In genomic region chr11:73306977-73307322, GRCh38 we compare ENCODE assay signal across 8 cellular contexts. TPM values are rescaled to one million over a fixed set of nuclear protein-coding genes. Genes with fewer than 3 reads are reported as not detected.
A peak's percentile ranks its signal among the peaks of the same experiment; 100 is the strongest.
DNase-seq lines count a peak whose midpoint lies in the region; ATAC-seq and TF ChIP-seq lines count a peak whose summit lies in the region.

No MANE protein-coding gene starts in this region.

- no peaks in the 10 kb centered on the region for H3K36me3 Mint-ChIP-seq in activated CD4-positive, alpha-beta T cell treated with anti-CD3 and anti-CD28 coated beads for 36 hours (ENCODE audit: low read depth)
- H3K36me3 Mint-ChIP-seq in activated naive CD8-positive, alpha-beta T cell treated with anti-CD3 and anti-CD28 coated beads for 36 hours: no peaks in the 10 kb centered on the region
- no peaks in the 10 kb centered on the region for H3K36me3 Mint-ChIP-seq in immature natural killer cell

- no peaks in the 10 kb centered on the region for H3K36me3 ChIP-seq in suprapubic skin

- peaks cover 5% of the 10 kb centered on the region for H3K4me1 Mint-ChIP-seq in activated CD4-positive, alpha-beta T cell treated with anti-CD3 and anti-CD28 coated beads for 36 hours
- H3K4me1 Mint-ChIP-seq in activated naive CD8-positive, alpha-beta T cell treated with anti-CD3 and anti-CD28 coated beads for 36 hours: peaks cover 10% of the 10 kb centered on the region
- H3K4me1 Mint-ChIP-seq in immature natural killer cell: peaks cover 11 to 12% of the 10 kb centered on the region in 2 donors

- no peaks in the 10 kb centered on the region for H3K9me3 ChIP-seq in suprapubic skin

- TF ChIP-seq POLR2A in suprapubic skin (IDR thresholded peaks at IDR 0.05): no peak
- no peak for TF ChIP-seq POLR2A in GM18505 (IDR thresholded peaks at IDR 0.05; ENCODE audit: borderline replicate concordance, extremely low read depth, insufficient read depth, insufficient read length)

- POLR2A ChIA-PET in activated CD4-positive, alpha-beta T cell treated with anti-CD3 and anti-CD28 coated beads for 36 hours (lab: Charles Lee): interaction anchor here (0.6 kb wide), 1 partner anchor 182 kb away, joined by 3 read pairs; no protein-coding TSS in a partner anchor

- no peak overlapping the region for H3K27ac Mint-ChIP-seq in activated CD4-positive, alpha-beta T cell treated with anti-CD3 and anti-CD28 coated beads for 36 hours
- no peak overlapping the region for H3K27ac Mint-ChIP-seq in activated naive CD8-positive, alpha-beta T cell treated with anti-CD3 and anti-CD28 coated beads for 36 hours
- H3K27ac Mint-ChIP-seq in immature natural killer cell: peak overlapping the region in 3 of 6 donors; percentile 69 to 83 (median 73)

- 14% methylated on average over 18 of the region's 18 CpGs for WGBS in suprapubic skin

- no peak for TF ChIP-seq CTCF in suprapubic skin (IDR thresholded peaks at IDR 0.05)

- intact Hi-C loops in activated CD4-positive, alpha-beta T cell treated with anti-CD3 and anti-CD28 coated beads for 36 hours (cut with DNase I, micrococcal nuclease): loop anchor here (1.0 kb wide), 5 partner anchors 28 to 569 kb away; partner anchors contain the start of genes COA4 (in 1 of the 2), PAAF1 (in 1 of the 2) and RELT (in 1 of the 2)

- H3K4me1 ChIP-seq in suprapubic skin: peaks cover 29% of the 10 kb centered on the region

- DNase-seq in activated CD4-positive, alpha-beta T cell treated with anti-CD3 and anti-CD28 coated beads for 36 hours: no peak
- no peak for DNase-seq in activated CD4-positive, alpha-beta T cell treated with anti-CD3 and anti-CD28 coated beads for 1 hour
- no peak for DNase-seq in activated naive CD8-positive, alpha-beta T cell treated with anti-CD3 and anti-CD28 coated beads for 36 hours
- DNase-seq in immature natural killer cell: no peak
- no peak for DNase-seq in suprapubic skin (ENCODE audit: low spot score in 2 of 2)

- no peak for TF ChIP-seq EP300 in suprapubic skin (IDR thresholded peaks at IDR 0.05)

- peaks cover 20% of the 10 kb centered on the region for H3K27me3 Mint-ChIP-seq in activated CD4-positive, alpha-beta T cell treated with anti-CD3 and anti-CD28 coated beads for 36 hours
- peaks cover 44% of the 10 kb centered on the region for H3K27me3 Mint-ChIP-seq in activated naive CD8-positive, alpha-beta T cell treated with anti-CD3 and anti-CD28 coated beads for 36 hours
- H3K27me3 Mint-ChIP-seq in immature natural killer cell (ENCODE audit: low read depth in 3 of 3): peaks cover 5 to 21% (median 18%) of the 10 kb centered on the region in 3 donors

- CTCF ChIA-PET in activated CD4-positive, alpha-beta T cell treated with anti-CD3 and anti-CD28 coated beads for 36 hours (lab: Charles Lee): interaction anchor here (0.6 to 6.8 kb wide), 21 partner anchors 8 to 610 kb away, joined by 3 to 91 read pairs (median 4); no protein-coding TSS in a partner anchor

- no peaks in the 10 kb centered on the region for H3K9me3 Mint-ChIP-seq in activated CD4-positive, alpha-beta T cell treated with anti-CD3 and anti-CD28 coated beads for 36 hours (ENCODE audit: low read depth)
- no peaks in the 10 kb centered on the region for H3K9me3 Mint-ChIP-seq in activated naive CD8-positive, alpha-beta T cell treated with anti-CD3 and anti-CD28 coated beads for 36 hours
- H3K9me3 Mint-ChIP-seq in immature natural killer cell: no peaks in the 10 kb centered on the region

- H3K27ac ChIP-seq in suprapubic skin: no peak overlapping the region

- H3K4me3 ChIP-seq in suprapubic skin: peak overlapping the region; percentile 63

- no peak for ATAC-seq in activated CD4-positive, alpha-beta T cell treated with anti-CD3 and anti-CD28 coated beads for 36 hours
- no peak for ATAC-seq in GM18858 (IDR thresholded peaks at IDR 0.05; ENCODE audit: unreplicated experiment)
- ATAC-seq in HG03159 (IDR thresholded peaks at IDR 0.05; ENCODE audit: unreplicated experiment): no peak
- no peak for ATAC-seq in GM18505 (IDR thresholded peaks at IDR 0.05; ENCODE audit: unreplicated experiment)

- no peaks in the 10 kb centered on the region for H3K27me3 ChIP-seq in suprapubic skin

- H3K4me3 Mint-ChIP-seq in activated CD4-positive, alpha-beta T cell treated with anti-CD3 and anti-CD28 coated beads for 36 hours: peak overlapping the region; percentile 80
- peak overlapping the region; percentile 88 for H3K4me3 Mint-ChIP-seq in activated naive CD8-positive, alpha-beta T cell treated with anti-CD3 and anti-CD28 coated beads for 36 hours
- peak overlapping the region; percentile 84 to 98 (median 97) for H3K4me3 Mint-ChIP-seq in immature natural killer cell

RNA-seq across cellular contexts. Expression of gene ARHGEF17, which starts 1.1 kb away (rescaled TPM):
- under 1 TPM in 1 of 2 experiments, not detected in 1; 0.05 TPM for total RNA-seq in activated CD4-positive, alpha-beta T cell treated with anti-CD3 and anti-CD28 coated beads for 36 hours
- total RNA-seq in activated naive CD8-positive, alpha-beta T cell treated with anti-CD3 and anti-CD28 coated beads for 36 hours: under 1 TPM in 1 of 2 experiments, not detected in 1; 0.08 TPM
- polyA plus RNA-seq in immature natural killer cell: not detected
- 10 to 100 TPM in 2 of 4 donors, 1 to 10 TPM in 2; 8.3 to 25.0 (median 9.7) TPM for total RNA-seq in suprapubic skin

RNA-seq across cellular contexts. Expression of gene P2RY6, which starts 34.8 kb away (rescaled TPM):
- not detected for total RNA-seq in activated CD4-positive, alpha-beta T cell treated with anti-CD3 and anti-CD28 coated beads for 36 hours
- total RNA-seq in activated naive CD8-positive, alpha-beta T cell treated with anti-CD3 and anti-CD28 coated beads for 36 hours: not detected
- polyA plus RNA-seq in immature natural killer cell: 1 to 10 TPM in 1 of 3 donors, not detected in 2; 3.0 TPM
- total RNA-seq in suprapubic skin: under 1 TPM in 3 of 4 donors, not detected in 1; 0.38 to 0.89 (median 0.38) TPM

Comparison
In these comparisons a context has a peak if more than half of its experiments do, and no peak if none do; other contexts are left out.
1. RNA of gene ARHGEF17, which starts 1.1 kb away (total RNA-seq): 8.3 to 25.0 TPM in suprapubic skin; 0.08 TPM in activated naive CD8-positive, alpha-beta T cell treated with anti-CD3 and anti-CD28 coated beads for 36 hours and 0.05 TPM in activated CD4-positive, alpha-beta T cell treated with anti-CD3 and anti-CD28 coated beads for 36 hours; every median in the first group is over 4 times any median in the second.
2. Peak in every context shown above with its lines, with median percentiles within 50 percentile points of each other: H3K4me3 Mint-ChIP-seq.